ENCODE assay signal across 8 cellular contexts in the genomic region with DNA sequence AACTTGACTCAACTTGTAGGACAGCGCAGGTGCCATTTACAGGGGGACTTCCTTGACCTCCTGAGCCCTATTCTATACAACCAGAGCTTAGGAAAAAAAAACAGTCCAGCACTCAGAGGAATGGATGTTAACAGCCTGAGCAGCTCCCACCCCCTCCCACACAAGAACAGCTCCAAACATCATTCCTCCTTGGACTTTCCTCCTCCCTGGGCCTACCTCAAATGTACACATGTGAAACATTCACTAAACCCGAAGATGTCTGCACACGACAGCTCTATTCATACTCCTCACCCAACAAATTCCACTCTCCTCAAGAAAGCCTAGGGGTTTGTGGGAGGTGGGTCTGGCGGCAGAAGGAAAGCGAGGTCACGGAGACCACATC. TPM values are rescaled to one million over a fixed set of nuclear protein-coding genes. Genes with fewer than 3 reads are reported as not detected.
A peak's percentile ranks its signal among the peaks of the same experiment; 100 is the strongest.
DNase-seq lines count a peak whose midpoint lies in the region; ATAC-seq and TF ChIP-seq lines count a peak whose summit lies in the region.

No MANE protein-coding gene starts in this region.

- CTCF ChIA-PET in WTC11 (lab: Charles Lee), result interaction anchor here (0.8 to 4.5 kb wide), 9 partner anchors 10 to 189 kb away, joined by 3 to 121 read pairs (median 10); a partner anchor contains a TSS

- H3K27me3 Mint-ChIP-seq in GM23338 (ENCODE audit: insufficient read depth, low read depth, poor library complexity) (peaks cover under 1% of the 10 kb centered on the region), WTC11 (ENCODE audit: low read depth) (no peaks in the 10 kb centered on the region)

- H3K4me3 Mint-ChIP-seq in GM23338 (peak overlapping the region; percentile 94), WTC11 (peak overlapping the region; percentile 94)

- WGBS in right cardiac atrium, result 13% methylated on average over 6 of the region's 6 CpGs

- peaks cover 21% of the 10 kb centered on the region; the same call in 1 of the 2 replicates for H3K4me1 ChIP-seq in GM23338 (ENCODE audit: insufficient read depth)
- peaks cover 2% of the 10 kb centered on the region for H3K4me1 ChIP-seq in right cardiac atrium (ENCODE audit: control insufficient read depth, insufficient read depth, low read length)

- no peaks in the 10 kb centered on the region for H3K27me3 ChIP-seq in GM23338 (ENCODE audit: insufficient read depth)
- no peaks in the 10 kb centered on the region for H3K27me3 ChIP-seq in right cardiac atrium (ENCODE audit: control insufficient read depth, insufficient read depth)

- H3K9me3 Mint-ChIP-seq in GM23338, result no peaks in the 10 kb centered on the region
- no peaks in the 10 kb centered on the region for H3K9me3 Mint-ChIP-seq in WTC11

- H3K27ac Mint-ChIP-seq in GM23338 (peak overlapping the region; percentile 95), WTC11 (peak overlapping the region; percentile 89)

- intact Hi-C loops in right cardiac atrium (cut with DNase I), result no loop called here

- peak overlapping the region; percentile 97; the same call in 1 of the 2 replicates for H2AFZ ChIP-seq in GM23338

- 0 out of 2 replicates have a peak overlapping the region, but pooled peaks have one; percentile 1 for H3K27ac ChIP-seq in GM23338 (ENCODE audit: low read depth)
- H3K27ac ChIP-seq in right cardiac atrium (ENCODE audit: low read length), result peak overlapping the region; percentile 80
- peak overlapping the region in 20 of 21 experiments; percentile 49 to 98 (median 89) for H3K27ac ChIP-seq in skin epidermis

- peaks cover 44% of the 10 kb centered on the region for H3K79me2 ChIP-seq in GM23338 (replicated peaks; ENCODE audit: insufficient read depth)

- H3K4me1 Mint-ChIP-seq in GM23338 (peaks cover 29% of the 10 kb centered on the region), WTC11 (peaks cover 29% of the 10 kb centered on the region)

- H3K4me3 ChIP-seq in GM23338, result peak overlapping the region; percentile 99
- H3K4me3 ChIP-seq in right cardiac atrium (ENCODE audit: low read length), result peak overlapping the region; percentile 80
- peak overlapping the region; percentile 58 to 93 (median 79) for H3K4me3 ChIP-seq in skin epidermis

- H3K36me3 ChIP-seq in GM23338 (ENCODE audit: insufficient read depth), result peaks cover 20% of the 10 kb centered on the region

- no peaks in the 10 kb centered on the region for H3K9me3 ChIP-seq in right cardiac atrium (ENCODE audit: control insufficient read depth, low read length)

- peaks cover 28% of the 10 kb centered on the region for H4K20me1 ChIP-seq in GM23338 (replicated peaks; ENCODE audit: insufficient read depth)

- POLR2A ChIA-PET in WTC11 (lab: Charles Lee), result interaction anchor here (0.5 to 1.8 kb wide), 13 partner anchors 10 to 257 kb away, joined by 3 to 11 read pairs (median 5); a partner anchor contains a TSS

- peaks cover 57% of the 10 kb centered on the region for H3F3A ChIP-seq in GM23338 (replicated peaks; ENCODE audit: low read depth)

- DNase-seq in GM23338 (ENCODE audit: low spot score) (no peak), WTC11 (ENCODE audit: low spot score) (no peak), right cardiac atrium (no peak), NAMALWA (ENCODE audit: low spot score) (no peak), retina (no peak)

- TF ChIP-seq CTCF in GM23338 (conservative IDR thresholded peaks at IDR 0.05; ENCODE audit: low read depth in 2 of 2) (no peak), WTC11 (IDR thresholded peaks at IDR 0.05) (no peak)

- H3K36me3 Mint-ChIP-seq in GM23338 (ENCODE audit: low read depth) (peaks cover 42% of the 10 kb centered on the region), WTC11 (peaks cover 29% of the 10 kb centered on the region)

- H3K9me2 ChIP-seq in GM23338 (ENCODE audit: insufficient read depth), result no peaks in the 10 kb centered on the region

- ATAC-seq in GM23338, result no peak
- no peak for ATAC-seq in WTC11
- ATAC-seq in right cardiac atrium, result no peak
- ATAC-seq in HG03108 (IDR thresholded peaks at IDR 0.05; ENCODE audit: unreplicated experiment), result no peak
- no peak for ATAC-seq in GM21360 (IDR thresholded peaks at IDR 0.05; ENCODE audit: unreplicated experiment)

- H3K4me2 ChIP-seq in GM23338, result peak overlapping the region; percentile 99

TF ChIP-seq in GM23338, 12 proteins besides CTCF, POLR2A, EP300 and RAD21 (continues in another document):
- TF ChIP-seq, protein P1, sequence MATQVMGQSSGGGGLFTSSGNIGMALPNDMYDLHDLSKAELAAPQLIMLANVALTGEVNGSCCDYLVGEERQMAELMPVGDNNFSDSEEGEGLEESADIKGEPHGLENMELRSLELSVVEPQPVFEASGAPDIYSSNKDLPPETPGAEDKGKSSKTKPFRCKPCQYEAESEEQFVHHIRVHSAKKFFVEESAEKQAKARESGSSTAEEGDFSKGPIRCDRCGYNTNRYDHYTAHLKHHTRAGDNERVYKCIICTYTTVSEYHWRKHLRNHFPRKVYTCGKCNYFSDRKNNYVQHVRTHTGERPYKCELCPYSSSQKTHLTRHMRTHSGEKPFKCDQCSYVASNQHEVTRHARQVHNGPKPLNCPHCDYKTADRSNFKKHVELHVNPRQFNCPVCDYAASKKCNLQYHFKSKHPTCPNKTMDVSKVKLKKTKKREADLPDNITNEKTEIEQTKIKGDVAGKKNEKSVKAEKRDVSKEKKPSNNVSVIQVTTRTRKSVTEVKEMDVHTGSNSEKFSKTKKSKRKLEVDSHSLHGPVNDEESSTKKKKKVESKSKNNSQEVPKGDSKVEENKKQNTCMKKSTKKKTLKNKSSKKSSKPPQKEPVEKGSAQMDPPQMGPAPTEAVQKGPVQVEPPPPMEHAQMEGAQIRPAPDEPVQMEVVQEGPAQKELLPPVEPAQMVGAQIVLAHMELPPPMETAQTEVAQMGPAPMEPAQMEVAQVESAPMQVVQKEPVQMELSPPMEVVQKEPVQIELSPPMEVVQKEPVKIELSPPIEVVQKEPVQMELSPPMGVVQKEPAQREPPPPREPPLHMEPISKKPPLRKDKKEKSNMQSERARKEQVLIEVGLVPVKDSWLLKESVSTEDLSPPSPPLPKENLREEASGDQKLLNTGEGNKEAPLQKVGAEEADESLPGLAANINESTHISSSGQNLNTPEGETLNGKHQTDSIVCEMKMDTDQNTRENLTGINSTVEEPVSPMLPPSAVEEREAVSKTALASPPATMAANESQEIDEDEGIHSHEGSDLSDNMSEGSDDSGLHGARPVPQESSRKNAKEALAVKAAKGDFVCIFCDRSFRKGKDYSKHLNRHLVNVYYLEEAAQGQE (IDR thresholded peaks at IDR 0.05; ENCODE audit: unreplicated experiment), result no peak
- TF ChIP-seq ZNF331 (CRISPR knock-in tag; IDR thresholded peaks at IDR 0.05; ENCODE audit: low read depth) (no peak), EZH2 (IDR thresholded peaks at IDR 0.05; ENCODE audit: low read depth, unreplicated experiment) (no peak)

TF ChIP-seq in WTC11, 78 proteins besides CTCF, POLR2A, EP300 and RAD21 (continues in another document):
- TF ChIP-seq, protein P2, sequence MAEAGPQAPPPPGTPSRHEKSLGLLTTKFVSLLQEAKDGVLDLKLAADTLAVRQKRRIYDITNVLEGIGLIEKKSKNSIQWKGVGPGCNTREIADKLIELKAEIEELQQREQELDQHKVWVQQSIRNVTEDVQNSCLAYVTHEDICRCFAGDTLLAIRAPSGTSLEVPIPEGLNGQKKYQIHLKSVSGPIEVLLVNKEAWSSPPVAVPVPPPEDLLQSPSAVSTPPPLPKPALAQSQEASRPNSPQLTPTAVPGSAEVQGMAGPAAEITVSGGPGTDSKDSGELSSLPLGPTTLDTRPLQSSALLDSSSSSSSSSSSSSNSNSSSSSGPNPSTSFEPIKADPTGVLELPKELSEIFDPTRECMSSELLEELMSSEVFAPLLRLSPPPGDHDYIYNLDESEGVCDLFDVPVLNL (CRISPR knock-in tag; IDR thresholded peaks at IDR 0.05; ENCODE audit: borderline replicate concordance, low read depth), result no peak
- TF ChIP-seq CBFB (CRISPR knock-in tag; IDR thresholded peaks at IDR 0.05; ENCODE audit: low read depth), result 0 out of 2 replicates have a peak, but pooled peaks have one; percentile 16
- TF ChIP-seq, protein P3, sequence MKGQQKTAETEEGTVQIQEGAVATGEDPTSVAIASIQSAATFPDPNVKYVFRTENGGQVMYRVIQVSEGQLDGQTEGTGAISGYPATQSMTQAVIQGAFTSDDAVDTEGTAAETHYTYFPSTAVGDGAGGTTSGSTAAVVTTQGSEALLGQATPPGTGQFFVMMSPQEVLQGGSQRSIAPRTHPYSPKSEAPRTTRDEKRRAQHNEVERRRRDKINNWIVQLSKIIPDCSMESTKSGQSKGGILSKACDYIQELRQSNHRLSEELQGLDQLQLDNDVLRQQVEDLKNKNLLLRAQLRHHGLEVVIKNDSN (CRISPR knock-in tag; IDR thresholded peaks at IDR 0.05), result no peak

RNA-seq across cellular contexts. Expression of a gene that starts 0.5 kb away (rescaled TPM):
- total RNA-seq in GM23338 (2014; rRNA removed; shearing (Covaris generic)), result 17.3 and 17.6 TPM in 2 replicates
- polyA plus RNA-seq in GM23338 (2016; fragmentation: Nextera tagmentation; extraction: Ambion mirVana) (5.8 and 6.1 TPM in 2 replicates), right cardiac atrium (3.5 TPM)
- total RNA-seq in WTC11 (2021) (15.5 to 18.2 TPM (median 15.6 TPM) in 3 replicates), right cardiac atrium (1 to 10 TPM; 4.0 to 5.2 (median 4.3) TPM)

RNA-seq across cellular contexts. Expression of a gene that starts 6.0 kb away (rescaled TPM):
- total RNA-seq in GM23338 (2014; rRNA removed; shearing (Covaris generic)), result 362 and 419 TPM in 2 replicates
- 2,089 and 2,333 TPM in 2 replicates for polyA plus RNA-seq in GM23338 (2016; fragmentation: Nextera tagmentation; extraction: Ambion mirVana)
- 281 to 318 TPM (median 285 TPM) in 3 replicates for total RNA-seq in WTC11 (2021)
- 100 to 1,000 TPM; 187 to 270 (median 216) TPM for total RNA-seq in right cardiac atrium
- 526 TPM for polyA plus RNA-seq in right cardiac atrium

RNA-seq across cellular contexts. Expression of a gene that starts 6.1 kb away (rescaled TPM):
- 24.1 and 28.9 TPM in 2 replicates for total RNA-seq in GM23338 (2014; rRNA removed; shearing (Covaris generic))
- polyA plus RNA-seq in GM23338 (2016; fragmentation: Nextera tagmentation; extraction: Ambion mirVana), result 20.8 and 22.2 TPM in 2 replicates
- 23.9 to 25.1 TPM (median 24.7 TPM) in 3 replicates for total RNA-seq in WTC11 (2021)
- 10 to 100 TPM in 3 of 4 donors, 1 to 10 TPM in 1; 8.7 to 11.5 (median 11.1) TPM for total RNA-seq in right cardiac atrium
- polyA plus RNA-seq in right cardiac atrium, result 11.2 TPM

RNA-seq across cellular contexts. Expression of a gene that starts 16.1 kb away (rescaled TPM):
- 144 and 164 TPM in 2 replicates for total RNA-seq in GM23338 (2014; rRNA removed; shearing (Covaris generic))
- polyA plus RNA-seq in GM23338 (2016; fragmentation: Nextera tagmentation; extraction: Ambion mirVana), result 49.0 and 49.3 TPM in 2 replicates
- total RNA-seq in WTC11 (2021), result 119 to 143 TPM (median 125 TPM) in 3 replicates
- 10 to 100 TPM; 49.4 to 84.5 (median 55.0) TPM for total RNA-seq in right cardiac atrium
- 52.7 TPM for polyA plus RNA-seq in right cardiac atrium

RNA-seq across cellular contexts. Expression of a gene that starts 57.9 kb away (rescaled TPM):
- 148 and 166 TPM in 2 replicates for total RNA-seq in GM23338 (2014; rRNA removed; shearing (Covaris generic))
- polyA plus RNA-seq in GM23338 (2016; fragmentation: Nextera tagmentation; extraction: Ambion mirVana) (146 and 167 TPM in 2 replicates), right cardiac atrium (57.0 TPM)
- total RNA-seq in WTC11 (2021) (137 to 165 TPM (median 158 TPM) in 3 replicates), right cardiac atrium (10 to 100 TPM; 72.9 to 93.1 (median 76.2) TPM)

Comparison
In these comparisons a context has a peak if more than half of its experiments do, and no peak if none do; other contexts are left out.
1. H3K27ac ChIP-seq: peak in every context shown above with its lines; median percentile 89 in skin epidermis; 80 in right cardiac atrium; 1 in GM23338.